ENCODE assay signal across 9 cellular contexts in genomic region chr3:129481783-129482332, GRCh38. TPM values are rescaled to one million over a fixed set of nuclear protein-coding genes. Genes with fewer than 3 reads are reported as not detected.
DNase-seq lines count a peak whose midpoint lies in the region; ATAC-seq and TF ChIP-seq lines count a peak whose summit lies in the region.
"Had no signal": no experiment of that assay in that cellular context is flagged by ENCODE, and none has a peak within 500 bp of the region (broad histone marks: within the 10 kb centered on the region; RNA-seq: fewer than 3 reads in every experiment).

No MANE protein-coding gene starts in this region.

- peak overlapping the region; percentile 9 for H3K4me3 ChIP-seq in adipocyte (ENCODE audit: low read length)
- no peak overlapping the region for H3K4me3 ChIP-seq in left lung

- no peaks in the 10 kb centered on the region for H3K9me3 ChIP-seq in adipocyte (ENCODE audit: control insufficient read depth, low read length)
- no peaks in the 10 kb centered on the region for H3K9me3 ChIP-seq in left lung

- H3K4me3 Mint-ChIP-seq in stimulated activated effector memory CD8-positive, alpha-beta T cell treated with anti-CD3 and anti-CD28 coated beads, Interleukin-12 subunit alpha, Interleukin-12 subunit beta, amount 100 ng/mL, for 72 hours: no peak overlapping the region

- H3K4me1 Mint-ChIP-seq in stimulated activated effector memory CD8-positive, alpha-beta T cell treated with anti-CD3 and anti-CD28 coated beads, Interleukin-12 subunit alpha, Interleukin-12 subunit beta, amount 100 ng/mL, for 72 hours: peaks cover 9% of the 10 kb centered on the region

- peak; percentile 58 for ATAC-seq in left lung
- ATAC-seq in stimulated activated effector memory CD8-positive, alpha-beta T cell treated with anti-CD3 and anti-CD28 coated beads, Interleukin-12 subunit alpha, Interleukin-12 subunit beta, amount 100 ng/mL, for 72 hours: peak; percentile 65

- H3K27me3 ChIP-seq in adipocyte (replicated peaks; ENCODE audit: control insufficient read depth, insufficient read depth, low read length) (no peaks in the 10 kb centered on the region), left lung (no peaks in the 10 kb centered on the region)

- no peaks in the 10 kb centered on the region for H3K9me3 Mint-ChIP-seq in stimulated activated effector memory CD8-positive, alpha-beta T cell treated with anti-CD3 and anti-CD28 coated beads, Interleukin-12 subunit alpha, Interleukin-12 subunit beta, amount 100 ng/mL, for 72 hours

- H3K4me1 ChIP-seq in adipocyte (ENCODE audit: control insufficient read depth, insufficient read depth, low read length): peaks cover 63% of the 10 kb centered on the region
- peaks cover 20 to 41% of the 10 kb centered on the region in 2 donors for H3K4me1 ChIP-seq in left lung

- peak overlapping the region; percentile 47 to 58 for H3K27ac ChIP-seq in left lung

- peak overlapping the region; percentile 60 for H3K27ac Mint-ChIP-seq in stimulated activated effector memory CD8-positive, alpha-beta T cell treated with anti-CD3 and anti-CD28 coated beads, Interleukin-12 subunit alpha, Interleukin-12 subunit beta, amount 100 ng/mL, for 72 hours

- DNase-seq in T follicular helper cell (ENCODE audit: low read depth): peak; percentile 64
- no peak for DNase-seq in adipocyte (ENCODE audit: low read depth)
- DNase-seq in left lung: peak; percentile 66 to 80
- DNase-seq in stimulated activated effector memory CD8-positive, alpha-beta T cell treated with anti-CD3 and anti-CD28 coated beads, Interleukin-12 subunit alpha, Interleukin-12 subunit beta, amount 100 ng/mL, for 72 hours (ENCODE audit: low spot score in 2 of 2): no peak
- no peak for DNase-seq in epidermal melanocyte (ENCODE audit: insufficient read length, low spot score)
- no peak for DNase-seq in UCSD-AML1 (lab: John Stamatoyannopoulos, UW; ENCODE audit: unreplicated experiment)
- DNase-seq in OCI-M1 (lab: John Stamatoyannopoulos, UW): no peak
- DNase-seq in NCI-H510A treated with DMSO at 0.1 percent for 48 hours (lab: John Stamatoyannopoulos, UW): no peak

- TF ChIP-seq CTCF in left lung (IDR thresholded peaks at IDR 0.05): no peak

- peak overlapping the region; percentile 30 for H3K9ac ChIP-seq in adipocyte (ENCODE audit: low read length)

- intact Hi-C loops in left lung (cut with DNase I): no loop called here

- H3K36me3 Mint-ChIP-seq in stimulated activated effector memory CD8-positive, alpha-beta T cell treated with anti-CD3 and anti-CD28 coated beads, Interleukin-12 subunit alpha, Interleukin-12 subunit beta, amount 100 ng/mL, for 72 hours: no peaks in the 10 kb centered on the region

- H3K36me3 ChIP-seq in adipocyte (ENCODE audit: control insufficient read depth, insufficient read depth, low read length, severe bottlenecking) (peaks cover 37% of the 10 kb centered on the region), left lung (peaks cover 0 to 69% of the 10 kb centered on the region in 2 donors)

RNA-seq across cellular contexts. Expression of gene IFT122, which starts 41.8 kb away (rescaled TPM):
- 10 to 100 TPM; 21.2 to 35.4 TPM for total RNA-seq in left lung

RNA-seq across cellular contexts. Expression of gene MBD4, which starts 42.1 kb away (rescaled TPM):
- total RNA-seq in left lung: 10 to 100 TPM; 29.9 to 47.9 TPM

RNA-seq across cellular contexts. Expression of gene RHO, which starts 46.6 kb away (rescaled TPM):
- total RNA-seq in left lung: not detected
- total RNA-seq: myocyte had no signal

RNA-seq across cellular contexts. Expression of gene EFCAB12, which starts 53.4 kb away (rescaled TPM):
- total RNA-seq in left lung: 1 to 10 TPM in 1 of 2 donors, under 1 TPM in 1; 0.47 to 3.5 TPM

Comparison
In these comparisons a context has a peak if more than half of its experiments do, and no peak if none do; other contexts are left out.
1. DNase-seq: peak in T follicular helper cell (single experiment) and left lung (2 of 2); none in adipocyte (single experiment), stimulated activated effector memory CD8-positive, alpha-beta T cell treated with anti-CD3 and anti-CD28 coated beads, Interleukin-12 subunit alpha, Interleukin-12 subunit beta, amount 100 ng/mL, for 72 hours (0 of 2), epidermal melanocyte (single experiment), UCSD-AML1 (single experiment), OCI-M1 (single experiment) and NCI-H510A treated with DMSO at 0.1 percent for 48 hours (single experiment).